In genomic region chr16:29804455-29805231, GRCh38 we compare ENCODE assay signal across 8 cellular contexts. TPM values are rescaled to one million over a fixed set of nuclear protein-coding genes. Genes with fewer than 3 reads are reported as not detected.
DNase-seq lines count a peak whose midpoint lies in the region; ATAC-seq and TF ChIP-seq lines count a peak whose summit lies in the region.

No MANE protein-coding gene starts in this region.

- H3K27ac Mint-ChIP-seq in nephron progenitor cell = peak overlapping the region; percentile 99

- H3K27ac ChIP-seq in SJSA1 = peak overlapping the region; percentile 95

- peaks cover 31% of the 10 kb centered on the region for H3K36me3 Mint-ChIP-seq in nephron progenitor cell (ENCODE audit: low read depth)

- DNase-seq in COR-L47 (lab: John Stamatoyannopoulos, UW) = peak; percentile 54
- DNase-seq in SJSA1 (ENCODE audit: low read depth in 1 of 2, low spot score in 2 of 2) = peak in 1 of 2 experiments; percentile 27
- DNase-seq in epithelial cell of esophagus (ENCODE audit: low read depth) = no peak
- DNase-seq in nephron progenitor cell = no peak
- no peak for DNase-seq in SK-N-DZ (ENCODE audit: low spot score)
- no peak for DNase-seq in putamen (ENCODE audit: low spot score)
- DNase-seq in dedifferentiated amniotic fluid mesenchymal stem cell (ENCODE audit: extremely low spot score) = no peak

- peak; percentile 0 for ATAC-seq in HG03196 (IDR thresholded peaks at IDR 0.05; ENCODE audit: unreplicated experiment)

- H3K4me1 Mint-ChIP-seq in nephron progenitor cell = peaks cover 45% of the 10 kb centered on the region

- H3K4me3 ChIP-seq in SJSA1 = peak overlapping the region; percentile 47
- H3K4me3 ChIP-seq in epithelial cell of esophagus (ENCODE audit: low read length) = peak overlapping the region; percentile 81

- H3K9me3 ChIP-seq in SJSA1 (replicated peaks) = no peaks in the 10 kb centered on the region

- H3K27me3 Mint-ChIP-seq in nephron progenitor cell (ENCODE audit: low read depth, poor library complexity) = peaks cover 3% of the 10 kb centered on the region

- H3K4me1 ChIP-seq in SJSA1 (replicated peaks) = peaks cover 32% of the 10 kb centered on the region

- H3K4me3 Mint-ChIP-seq in nephron progenitor cell = peak overlapping the region; percentile 99

- H3K27me3 ChIP-seq in SJSA1 (replicated peaks) = no peaks in the 10 kb centered on the region

- no peaks in the 10 kb centered on the region for H3K9me3 Mint-ChIP-seq in nephron progenitor cell

- peaks cover 81% of the 10 kb centered on the region for H3K36me3 ChIP-seq in SJSA1

- TF ChIP-seq CTCF in epithelial cell of esophagus (IDR thresholded peaks at IDR 0.05; ENCODE audit: insufficient read depth, low read depth, low read length, missing control alignments) (no peak), nephron progenitor cell (IDR thresholded peaks at IDR 0.05) (no peak)

RNA-seq across cellular contexts. Expression of gene MAZ, which starts 1.7 kb away (rescaled TPM):
- total RNA-seq in SJSA1 (2014; rRNA removed; shearing (Covaris generic)) = 237 and 331 TPM in 2 replicates
- 364 and 496 TPM in 2 replicates for polyA plus RNA-seq in SK-N-DZ (2014; cell fraction: cytosol; rRNA removed)
- polyA plus RNA-seq in SK-N-DZ (2014; cell fraction: nucleus; rRNA removed) = 262 and 344 TPM in 2 replicates

RNA-seq across cellular contexts. Expression of gene PRRT2, which starts 7.3 kb away (rescaled TPM):
- 0.11 TPM in 1 of 2 replicates, not detected in the other for total RNA-seq in SJSA1 (2014; rRNA removed; shearing (Covaris generic))
- polyA plus RNA-seq in SK-N-DZ (2014; cell fraction: cytosol; rRNA removed) = 29.9 and 41.5 TPM in 2 replicates
- polyA plus RNA-seq in SK-N-DZ (2014; cell fraction: nucleus; rRNA removed) = 231 and 327 TPM in 2 replicates

RNA-seq across cellular contexts. Expression of gene PAGR1, which starts 11.3 kb away (rescaled TPM):
- 39.3 and 66.0 TPM in 2 replicates for total RNA-seq in SJSA1 (2014; rRNA removed; shearing (Covaris generic))
- polyA plus RNA-seq in SK-N-DZ (2014; cell fraction: cytosol; rRNA removed) = 57.6 and 71.0 TPM in 2 replicates
- 426 and 537 TPM in 2 replicates for polyA plus RNA-seq in SK-N-DZ (2014; cell fraction: nucleus; rRNA removed)

RNA-seq across cellular contexts. Expression of gene KIF22, which starts 14.1 kb away (rescaled TPM):
- 95.3 and 137 TPM in 2 replicates for total RNA-seq in SJSA1 (2014; rRNA removed; shearing (Covaris generic))
- polyA plus RNA-seq in SK-N-DZ (2014; cell fraction: cytosol; rRNA removed) = 221 and 246 TPM in 2 replicates
- polyA plus RNA-seq in SK-N-DZ (2014; cell fraction: nucleus; rRNA removed) = 679 and 767 TPM in 2 replicates

RNA-seq across cellular contexts. Expression of gene MVP, which starts 15.6 kb away (rescaled TPM):
- total RNA-seq in SJSA1 (2014; rRNA removed; shearing (Covaris generic)) = 138 and 149 TPM in 2 replicates
- polyA plus RNA-seq in SK-N-DZ (2014; cell fraction: cytosol; rRNA removed) = 24.3 and 39.4 TPM in 2 replicates
- 10.1 and 22.7 TPM in 2 replicates for polyA plus RNA-seq in SK-N-DZ (2014; cell fraction: nucleus; rRNA removed)
